In the genomic region with DNA sequence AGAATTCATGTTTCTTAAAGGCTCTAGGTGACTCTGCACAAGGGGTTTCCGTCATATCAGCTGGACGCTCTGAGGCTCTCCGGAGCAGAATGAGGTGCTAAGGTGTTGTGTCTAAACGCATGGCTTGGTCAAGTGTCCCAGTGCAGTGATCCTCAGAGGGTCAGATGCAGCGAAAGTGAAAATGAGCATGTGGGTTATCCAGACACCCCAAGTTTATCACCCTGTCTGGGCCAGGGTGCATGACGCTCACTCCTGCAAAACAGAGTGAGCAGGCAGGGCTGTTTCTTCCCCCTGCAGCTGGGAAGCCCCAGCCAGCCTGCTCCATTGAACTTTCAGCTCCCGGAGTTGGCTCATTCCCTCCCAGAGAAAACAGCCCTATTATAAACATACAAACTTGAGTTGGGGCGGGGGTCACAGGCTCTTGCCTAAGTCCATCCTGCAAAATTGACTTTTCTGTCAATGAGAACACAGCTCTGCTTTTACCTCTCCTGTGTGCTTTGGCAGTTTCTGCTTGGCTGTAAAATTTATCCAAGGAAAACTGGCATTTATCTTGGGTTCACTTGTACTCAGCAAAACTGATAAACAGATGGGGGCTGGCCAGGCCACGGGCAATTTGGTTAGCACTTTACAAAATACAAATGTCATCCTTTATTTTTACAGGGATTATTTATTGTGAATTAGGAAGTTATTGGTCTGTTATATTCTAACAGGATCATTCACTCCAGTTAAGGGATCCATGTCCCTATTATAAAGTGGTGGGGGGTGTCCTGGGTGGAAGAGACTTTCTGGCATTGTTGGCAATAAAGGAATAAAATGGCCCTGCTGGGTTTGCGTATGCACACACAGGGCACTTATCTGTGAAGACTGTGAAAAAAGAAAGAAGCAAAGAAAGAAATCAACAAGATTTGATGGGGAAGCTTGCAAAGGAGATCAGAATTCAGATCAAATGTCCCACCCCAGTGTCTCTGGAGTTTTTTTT, we compare ENCODE assay signal across 1 cellular context.
A peak's percentile ranks its signal among the peaks of the same experiment; 100 is the strongest.
TF ChIP-seq lines count a peak whose summit lies in the region.

No MANE protein-coding gene starts in this region.

TF ChIP-seq in HepG2, 621 proteins besides CTCF, POLR2A, EP300 and RAD21 (continued from another document and continues in another):
- TF ChIP-seq, protein P1, sequence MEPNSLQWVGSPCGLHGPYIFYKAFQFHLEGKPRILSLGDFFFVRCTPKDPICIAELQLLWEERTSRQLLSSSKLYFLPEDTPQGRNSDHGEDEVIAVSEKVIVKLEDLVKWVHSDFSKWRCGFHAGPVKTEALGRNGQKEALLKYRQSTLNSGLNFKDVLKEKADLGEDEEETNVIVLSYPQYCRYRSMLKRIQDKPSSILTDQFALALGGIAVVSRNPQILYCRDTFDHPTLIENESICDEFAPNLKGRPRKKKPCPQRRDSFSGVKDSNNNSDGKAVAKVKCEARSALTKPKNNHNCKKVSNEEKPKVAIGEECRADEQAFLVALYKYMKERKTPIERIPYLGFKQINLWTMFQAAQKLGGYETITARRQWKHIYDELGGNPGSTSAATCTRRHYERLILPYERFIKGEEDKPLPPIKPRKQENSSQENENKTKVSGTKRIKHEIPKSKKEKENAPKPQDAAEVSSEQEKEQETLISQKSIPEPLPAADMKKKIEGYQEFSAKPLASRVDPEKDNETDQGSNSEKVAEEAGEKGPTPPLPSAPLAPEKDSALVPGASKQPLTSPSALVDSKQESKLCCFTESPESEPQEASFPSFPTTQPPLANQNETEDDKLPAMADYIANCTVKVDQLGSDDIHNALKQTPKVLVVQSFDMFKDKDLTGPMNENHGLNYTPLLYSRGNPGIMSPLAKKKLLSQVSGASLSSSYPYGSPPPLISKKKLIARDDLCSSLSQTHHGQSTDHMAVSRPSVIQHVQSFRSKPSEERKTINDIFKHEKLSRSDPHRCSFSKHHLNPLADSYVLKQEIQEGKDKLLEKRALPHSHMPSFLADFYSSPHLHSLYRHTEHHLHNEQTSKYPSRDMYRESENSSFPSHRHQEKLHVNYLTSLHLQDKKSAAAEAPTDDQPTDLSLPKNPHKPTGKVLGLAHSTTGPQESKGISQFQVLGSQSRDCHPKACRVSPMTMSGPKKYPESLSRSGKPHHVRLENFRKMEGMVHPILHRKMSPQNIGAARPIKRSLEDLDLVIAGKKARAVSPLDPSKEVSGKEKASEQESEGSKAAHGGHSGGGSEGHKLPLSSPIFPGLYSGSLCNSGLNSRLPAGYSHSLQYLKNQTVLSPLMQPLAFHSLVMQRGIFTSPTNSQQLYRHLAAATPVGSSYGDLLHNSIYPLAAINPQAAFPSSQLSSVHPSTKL (CRISPR knock-in tag; IDR thresholded peaks at IDR 0.05): peak; percentile 97
- TF ChIP-seq MIXL1 (CRISPR knock-in tag; IDR thresholded peaks at IDR 0.05) (peak; percentile 85), ZFY (CRISPR knock-in tag; IDR thresholded peaks at IDR 0.05) (peak; percentile 36), FOXK2 (IDR thresholded peaks at IDR 0.05) (peak; percentile 67), HMG20B (CRISPR knock-in tag; conservative IDR thresholded peaks at IDR 0.05) (peak; percentile 86), ZFP82 (CRISPR knock-in tag; IDR thresholded peaks at IDR 0.05; ENCODE audit: borderline replicate concordance) (no peak), ZMYM4 (CRISPR knock-in tag; IDR thresholded peaks at IDR 0.05) (peak; percentile 88), YY1 (IDR thresholded peaks at IDR 0.05; ENCODE audit: insufficient read depth, insufficient replicate concordance, low read depth, low read length) (no peak), TARDBP (CRISPR knock-in tag; IDR thresholded peaks at IDR 0.05) (0 out of 2 replicates have a peak, but pooled peaks have one; percentile 50), ZSCAN31 (CRISPR knock-in tag; IDR thresholded peaks at IDR 0.05; ENCODE audit: low read depth) (no peak; the same call in 1 of the 2 replicates), ZNF557 (CRISPR knock-in tag; IDR thresholded peaks at IDR 0.05) (0 out of 2 replicates have a peak, but pooled peaks have one; percentile 73), SALL2 (CRISPR knock-in tag; IDR thresholded peaks at IDR 0.05) (peak; percentile 87; the same call in 1 of the 2 replicates), MXD4 (CRISPR knock-in tag; IDR thresholded peaks at IDR 0.05) (0 out of 2 replicates have a peak, but pooled peaks have one; percentile 17), ZNF496 (CRISPR knock-in tag; IDR thresholded peaks at IDR 0.05; ENCODE audit: insufficient replicate concordance) (no peak)
- TF ChIP-seq, protein P2, sequence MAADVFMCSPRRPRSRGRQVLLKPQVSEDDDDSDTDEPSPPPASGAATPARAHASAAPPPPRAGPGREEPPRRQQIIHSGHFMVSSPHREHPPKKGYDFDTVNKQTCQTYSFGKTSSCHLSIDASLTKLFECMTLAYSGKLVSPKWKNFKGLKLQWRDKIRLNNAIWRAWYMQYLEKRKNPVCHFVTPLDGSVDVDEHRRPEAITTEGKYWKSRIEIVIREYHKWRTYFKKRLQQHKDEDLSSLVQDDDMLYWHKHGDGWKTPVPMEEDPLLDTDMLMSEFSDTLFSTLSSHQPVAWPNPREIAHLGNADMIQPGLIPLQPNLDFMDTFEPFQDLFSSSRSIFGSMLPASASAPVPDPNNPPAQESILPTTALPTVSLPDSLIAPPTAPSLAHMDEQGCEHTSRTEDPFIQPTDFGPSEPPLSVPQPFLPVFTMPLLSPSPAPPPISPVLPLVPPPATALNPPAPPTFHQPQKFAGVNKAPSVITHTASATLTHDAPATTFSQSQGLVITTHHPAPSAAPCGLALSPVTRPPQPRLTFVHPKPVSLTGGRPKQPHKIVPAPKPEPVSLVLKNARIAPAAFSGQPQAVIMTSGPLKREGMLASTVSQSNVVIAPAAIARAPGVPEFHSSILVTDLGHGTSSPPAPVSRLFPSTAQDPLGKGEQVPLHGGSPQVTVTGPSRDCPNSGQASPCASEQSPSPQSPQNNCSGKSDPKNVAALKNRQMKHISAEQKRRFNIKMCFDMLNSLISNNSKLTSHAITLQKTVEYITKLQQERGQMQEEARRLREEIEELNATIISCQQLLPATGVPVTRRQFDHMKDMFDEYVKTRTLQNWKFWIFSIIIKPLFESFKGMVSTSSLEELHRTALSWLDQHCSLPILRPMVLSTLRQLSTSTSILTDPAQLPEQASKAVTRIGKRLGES (CRISPR knock-in tag; IDR thresholded peaks at IDR 0.05; ENCODE audit: borderline replicate concordance): no peak
- TF ChIP-seq, protein P3, sequence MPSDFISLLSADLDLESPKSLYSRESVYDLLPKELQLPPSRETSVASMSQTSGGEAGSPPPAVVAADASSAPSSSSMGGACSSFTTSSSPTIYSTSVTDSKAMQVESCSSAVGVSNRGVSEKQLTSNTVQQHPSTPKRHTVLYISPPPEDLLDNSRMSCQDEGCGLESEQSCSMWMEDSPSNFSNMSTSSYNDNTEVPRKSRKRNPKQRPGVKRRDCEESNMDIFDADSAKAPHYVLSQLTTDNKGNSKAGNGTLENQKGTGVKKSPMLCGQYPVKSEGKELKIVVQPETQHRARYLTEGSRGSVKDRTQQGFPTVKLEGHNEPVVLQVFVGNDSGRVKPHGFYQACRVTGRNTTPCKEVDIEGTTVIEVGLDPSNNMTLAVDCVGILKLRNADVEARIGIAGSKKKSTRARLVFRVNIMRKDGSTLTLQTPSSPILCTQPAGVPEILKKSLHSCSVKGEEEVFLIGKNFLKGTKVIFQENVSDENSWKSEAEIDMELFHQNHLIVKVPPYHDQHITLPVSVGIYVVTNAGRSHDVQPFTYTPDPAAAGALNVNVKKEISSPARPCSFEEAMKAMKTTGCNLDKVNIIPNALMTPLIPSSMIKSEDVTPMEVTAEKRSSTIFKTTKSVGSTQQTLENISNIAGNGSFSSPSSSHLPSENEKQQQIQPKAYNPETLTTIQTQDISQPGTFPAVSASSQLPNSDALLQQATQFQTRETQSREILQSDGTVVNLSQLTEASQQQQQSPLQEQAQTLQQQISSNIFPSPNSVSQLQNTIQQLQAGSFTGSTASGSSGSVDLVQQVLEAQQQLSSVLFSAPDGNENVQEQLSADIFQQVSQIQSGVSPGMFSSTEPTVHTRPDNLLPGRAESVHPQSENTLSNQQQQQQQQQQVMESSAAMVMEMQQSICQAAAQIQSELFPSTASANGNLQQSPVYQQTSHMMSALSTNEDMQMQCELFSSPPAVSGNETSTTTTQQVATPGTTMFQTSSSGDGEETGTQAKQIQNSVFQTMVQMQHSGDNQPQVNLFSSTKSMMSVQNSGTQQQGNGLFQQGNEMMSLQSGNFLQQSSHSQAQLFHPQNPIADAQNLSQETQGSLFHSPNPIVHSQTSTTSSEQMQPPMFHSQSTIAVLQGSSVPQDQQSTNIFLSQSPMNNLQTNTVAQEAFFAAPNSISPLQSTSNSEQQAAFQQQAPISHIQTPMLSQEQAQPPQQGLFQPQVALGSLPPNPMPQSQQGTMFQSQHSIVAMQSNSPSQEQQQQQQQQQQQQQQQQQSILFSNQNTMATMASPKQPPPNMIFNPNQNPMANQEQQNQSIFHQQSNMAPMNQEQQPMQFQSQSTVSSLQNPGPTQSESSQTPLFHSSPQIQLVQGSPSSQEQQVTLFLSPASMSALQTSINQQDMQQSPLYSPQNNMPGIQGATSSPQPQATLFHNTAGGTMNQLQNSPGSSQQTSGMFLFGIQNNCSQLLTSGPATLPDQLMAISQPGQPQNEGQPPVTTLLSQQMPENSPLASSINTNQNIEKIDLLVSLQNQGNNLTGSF (CRISPR knock-in tag; IDR thresholded peaks at IDR 0.05): no peak
- TF ChIP-seq, protein P4, sequence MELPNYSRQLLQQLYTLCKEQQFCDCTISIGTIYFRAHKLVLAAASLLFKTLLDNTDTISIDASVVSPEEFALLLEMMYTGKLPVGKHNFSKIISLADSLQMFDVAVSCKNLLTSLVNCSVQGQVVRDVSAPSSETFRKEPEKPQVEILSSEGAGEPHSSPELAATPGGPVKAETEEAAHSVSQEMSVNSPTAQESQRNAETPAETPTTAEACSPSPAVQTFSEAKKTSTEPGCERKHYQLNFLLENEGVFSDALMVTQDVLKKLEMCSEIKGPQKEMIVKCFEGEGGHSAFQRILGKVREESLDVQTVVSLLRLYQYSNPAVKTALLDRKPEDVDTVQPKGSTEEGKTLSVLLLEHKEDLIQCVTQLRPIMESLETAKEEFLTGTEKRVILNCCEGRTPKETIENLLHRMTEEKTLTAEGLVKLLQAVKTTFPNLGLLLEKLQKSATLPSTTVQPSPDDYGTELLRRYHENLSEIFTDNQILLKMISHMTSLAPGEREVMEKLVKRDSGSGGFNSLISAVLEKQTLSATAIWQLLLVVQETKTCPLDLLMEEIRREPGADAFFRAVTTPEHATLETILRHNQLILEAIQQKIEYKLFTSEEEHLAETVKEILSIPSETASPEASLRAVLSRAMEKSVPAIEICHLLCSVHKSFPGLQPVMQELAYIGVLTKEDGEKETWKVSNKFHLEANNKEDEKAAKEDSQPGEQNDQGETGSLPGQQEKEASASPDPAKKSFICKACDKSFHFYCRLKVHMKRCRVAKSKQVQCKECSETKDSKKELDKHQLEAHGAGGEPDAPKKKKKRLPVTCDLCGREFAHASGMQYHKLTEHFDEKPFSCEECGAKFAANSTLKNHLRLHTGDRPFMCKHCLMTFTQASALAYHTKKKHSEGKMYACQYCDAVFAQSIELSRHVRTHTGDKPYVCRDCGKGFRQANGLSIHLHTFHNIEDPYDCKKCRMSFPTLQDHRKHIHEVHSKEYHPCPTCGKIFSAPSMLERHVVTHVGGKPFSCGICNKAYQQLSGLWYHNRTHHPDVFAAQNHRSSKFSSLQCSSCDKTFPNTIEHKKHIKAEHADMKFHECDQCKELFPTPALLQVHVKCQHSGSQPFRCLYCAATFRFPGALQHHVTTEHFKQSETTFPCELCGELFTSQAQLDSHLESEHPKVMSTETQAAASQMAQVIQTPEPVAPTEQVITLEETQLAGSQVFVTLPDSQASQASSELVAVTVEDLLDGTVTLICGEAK (IDR thresholded peaks at IDR 0.05): no peak
- TF ChIP-seq, protein P4 (CRISPR knock-in tag; IDR thresholded peaks at IDR 0.05): peak; percentile 63; the same call in 1 of the 2 replicates
- TF ChIP-seq, protein P5, sequence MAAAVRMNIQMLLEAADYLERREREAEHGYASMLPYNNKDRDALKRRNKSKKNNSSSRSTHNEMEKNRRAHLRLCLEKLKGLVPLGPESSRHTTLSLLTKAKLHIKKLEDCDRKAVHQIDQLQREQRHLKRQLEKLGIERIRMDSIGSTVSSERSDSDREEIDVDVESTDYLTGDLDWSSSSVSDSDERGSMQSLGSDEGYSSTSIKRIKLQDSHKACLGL (CRISPR knock-in tag; IDR thresholded peaks at IDR 0.05): no peak
- TF ChIP-seq, protein P6, sequence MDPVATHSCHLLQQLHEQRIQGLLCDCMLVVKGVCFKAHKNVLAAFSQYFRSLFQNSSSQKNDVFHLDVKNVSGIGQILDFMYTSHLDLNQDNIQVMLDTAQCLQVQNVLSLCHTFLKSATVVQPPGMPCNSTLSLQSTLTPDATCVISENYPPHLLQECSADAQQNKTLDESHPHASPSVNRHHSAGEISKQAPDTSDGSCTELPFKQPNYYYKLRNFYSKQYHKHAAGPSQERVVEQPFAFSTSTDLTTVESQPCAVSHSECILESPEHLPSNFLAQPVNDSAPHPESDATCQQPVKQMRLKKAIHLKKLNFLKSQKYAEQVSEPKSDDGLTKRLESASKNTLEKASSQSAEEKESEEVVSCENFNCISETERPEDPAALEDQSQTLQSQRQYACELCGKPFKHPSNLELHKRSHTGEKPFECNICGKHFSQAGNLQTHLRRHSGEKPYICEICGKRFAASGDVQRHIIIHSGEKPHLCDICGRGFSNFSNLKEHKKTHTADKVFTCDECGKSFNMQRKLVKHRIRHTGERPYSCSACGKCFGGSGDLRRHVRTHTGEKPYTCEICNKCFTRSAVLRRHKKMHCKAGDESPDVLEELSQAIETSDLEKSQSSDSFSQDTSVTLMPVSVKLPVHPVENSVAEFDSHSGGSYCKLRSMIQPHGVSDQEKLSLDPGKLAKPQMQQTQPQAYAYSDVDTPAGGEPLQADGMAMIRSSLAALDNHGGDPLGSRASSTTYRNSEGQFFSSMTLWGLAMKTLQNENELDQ (CRISPR knock-in tag; IDR thresholded peaks at IDR 0.05; ENCODE audit: borderline replicate concordance): no peak; the same call in 1 of the 2 replicates
